15 cellular contexts compared by ENCODE assay signal in the genomic region with DNA sequence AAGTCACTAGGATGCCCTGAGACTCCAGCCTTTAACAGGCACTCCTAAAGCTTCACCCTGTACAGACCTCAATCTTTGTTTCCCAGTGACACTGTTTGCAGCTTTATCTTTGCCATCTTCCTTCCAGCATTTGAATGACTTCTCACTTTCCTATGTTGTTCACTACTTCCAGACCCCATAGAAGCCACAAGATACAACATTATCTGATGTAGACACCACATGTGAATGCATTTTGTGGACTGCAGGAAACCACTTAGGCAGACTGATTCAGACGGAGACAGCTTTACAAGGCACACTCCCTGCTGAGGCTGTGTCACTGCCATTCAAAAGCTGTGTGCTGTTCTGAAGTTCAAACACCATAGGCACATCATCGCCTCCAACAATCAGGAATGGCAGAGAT.
DNase-seq lines count a peak whose midpoint lies in the region; ATAC-seq, FAIRE-seq and TF ChIP-seq lines count a peak whose summit lies in the region.
"Had no signal": no experiment of that assay in that cellular context is flagged by ENCODE, and none has a peak within 500 bp of the region (broad histone marks: within the 10 kb centered on the region; RNA-seq: fewer than 3 reads in every experiment).

No MANE protein-coding gene starts in this region.

- intact Hi-C loops in lower leg skin (cut with DNase I; ENCODE audit: low total_unique reads) = no loop called here

- DNase-seq in activated T-cell treated with anti-CD3 and anti-CD28 coated beads, Interleukin-2, amount 50 U/mL, for 72 hours = peak in 1 of 2 donors; percentile 2
- DNase-seq in activated T-cell treated with anti-CD3 and anti-CD28 coated beads, Interleukin-2, amount 50 U/mL, for 1 hour = no peak
- DNase-seq in KBM-7 (peak; percentile 68), non-pigmented ciliary epithelial cell (ENCODE audit: low read depth) (peak; percentile 22), lower leg skin (ENCODE audit: low spot score in 2 of 2) (no peak), NCI-H2107 (lab: John Stamatoyannopoulos, UW) (no peak), urothelium cell line (ENCODE audit: low spot score) (no peak)
- DNase-seq: NCI-H345, ovary had no signal

- in situ Hi-C loops in KBM-7 (cut with MboI; ENCODE audit: low pct_unique_long_range_greater_than_20kb, low sequenced_read_pairs) = no loop called here

- no peak overlapping the region for H3K4me3 ChIP-seq in lower leg skin (ENCODE audit: low read depth, poor library complexity, severe bottlenecking)
- H3K4me3 ChIP-seq: ovary, thoracic aorta had no signal

- peaks cover 4% of the 10 kb centered on the region for H3K4me1 Mint-ChIP-seq in activated T-cell treated with anti-CD3 and anti-CD28 coated beads, Interleukin-2, amount 50 U/mL, for 72 hours (ENCODE audit: low read depth)
- peaks cover 3% of the 10 kb centered on the region for H3K4me1 Mint-ChIP-seq in activated T-helper 17 cell treated with anti-CD3 and anti-CD28 coated beads, Interleukin-2, amount 50 U/mL, for 72 hours
- H3K4me1 Mint-ChIP-seq: activated naive CD4-positive, alpha-beta T cell treated with anti-CD3 and anti-CD28 coated beads, Interleukin-2, amount 50 U/mL, for 24 hours; central memory CD8-positive, alpha-beta T cell had no signal

- H3K36me3 Mint-ChIP-seq in activated T-cell treated with anti-CD3 and anti-CD28 coated beads, Interleukin-2, amount 50 U/mL, for 72 hours (ENCODE audit: insufficient read depth in 2 of 2) = no peaks in the 10 kb centered on the region
- H3K36me3 Mint-ChIP-seq in activated T-helper 17 cell treated with anti-CD3 and anti-CD28 coated beads, Interleukin-2, amount 50 U/mL, for 72 hours (ENCODE audit: low read depth) = no peaks in the 10 kb centered on the region
- H3K36me3 Mint-ChIP-seq: activated naive CD4-positive, alpha-beta T cell treated with anti-CD3 and anti-CD28 coated beads, Interleukin-2, amount 50 U/mL, for 24 hours had no signal

- H3K27me3 Mint-ChIP-seq in activated T-cell treated with anti-CD3 and anti-CD28 coated beads, Interleukin-2, amount 50 U/mL, for 72 hours (ENCODE audit: low read depth) = peaks cover 8% of the 10 kb centered on the region
- H3K27me3 Mint-ChIP-seq in activated T-helper 17 cell treated with anti-CD3 and anti-CD28 coated beads, Interleukin-2, amount 50 U/mL, for 72 hours = no peaks in the 10 kb centered on the region

- WGBS in lower leg skin, 2 donors = 76 to 77% methylated on average over 2 of the region's 2 CpGs

- TF ChIP-seq POLR2A in lower leg skin (IDR thresholded peaks at IDR 0.05) = no peak

- peak; percentile 76 to 82 for ATAC-seq in activated T-cell treated with anti-CD3 and anti-CD28 coated beads, Interleukin-2, amount 50 U/mL, for 72 hours (replicated peaks in 1 of 2)
- peak; percentile 56 for ATAC-seq in activated T-helper 17 cell treated with anti-CD3 and anti-CD28 coated beads, Interleukin-2, amount 50 U/mL, for 72 hours (replicated peaks)

- H3K27ac Mint-ChIP-seq in activated T-cell treated with anti-CD3 and anti-CD28 coated beads, Interleukin-2, amount 50 U/mL, for 72 hours = no peak overlapping the region
- H3K27ac Mint-ChIP-seq in activated T-helper 17 cell treated with anti-CD3 and anti-CD28 coated beads, Interleukin-2, amount 50 U/mL, for 72 hours = no peak overlapping the region
- H3K27ac Mint-ChIP-seq: activated naive CD4-positive, alpha-beta T cell treated with anti-CD3 and anti-CD28 coated beads, Interleukin-2, amount 50 U/mL, for 24 hours had no signal

- no peak overlapping the region for H3K4me3 Mint-ChIP-seq in activated T-cell treated with anti-CD3 and anti-CD28 coated beads, Interleukin-2, amount 50 U/mL, for 72 hours
- no peak overlapping the region for H3K4me3 Mint-ChIP-seq in activated T-helper 17 cell treated with anti-CD3 and anti-CD28 coated beads, Interleukin-2, amount 50 U/mL, for 72 hours
- H3K4me3 Mint-ChIP-seq: activated naive CD4-positive, alpha-beta T cell treated with anti-CD3 and anti-CD28 coated beads, Interleukin-2, amount 50 U/mL, for 24 hours; central memory CD8-positive, alpha-beta T cell had no signal

- H3K9me3 Mint-ChIP-seq in activated T-cell treated with anti-CD3 and anti-CD28 coated beads, Interleukin-2, amount 50 U/mL, for 72 hours = no peaks in the 10 kb centered on the region
- H3K9me3 Mint-ChIP-seq in activated T-helper 17 cell treated with anti-CD3 and anti-CD28 coated beads, Interleukin-2, amount 50 U/mL, for 72 hours = no peaks in the 10 kb centered on the region
- H3K9me3 Mint-ChIP-seq: activated naive CD4-positive, alpha-beta T cell treated with anti-CD3 and anti-CD28 coated beads, Interleukin-2, amount 50 U/mL, for 24 hours; central memory CD8-positive, alpha-beta T cell had no signal

- TF ChIP-seq CTCF in lower leg skin (IDR thresholded peaks at IDR 0.05) = no peak

- no peak for FAIRE-seq in urothelium cell line (lab: Jason Lieb, UNC)
- FAIRE-seq: HTR-8/SVneo, keratinocyte had no signal

Comparison
In these comparisons a context has a peak if more than half of its experiments do, and no peak if none do; other contexts are left out.
1. DNase-seq: peak in KBM-7 (single experiment) and non-pigmented ciliary epithelial cell (single experiment); none in activated T-cell treated with anti-CD3 and anti-CD28 coated beads, Interleukin-2, amount 50 U/mL, for 1 hour (single experiment), lower leg skin (0 of 2), NCI-H2107 (single experiment) and urothelium cell line (single experiment).